ENCODE assay signal across 1 cellular context in the genomic region with DNA sequence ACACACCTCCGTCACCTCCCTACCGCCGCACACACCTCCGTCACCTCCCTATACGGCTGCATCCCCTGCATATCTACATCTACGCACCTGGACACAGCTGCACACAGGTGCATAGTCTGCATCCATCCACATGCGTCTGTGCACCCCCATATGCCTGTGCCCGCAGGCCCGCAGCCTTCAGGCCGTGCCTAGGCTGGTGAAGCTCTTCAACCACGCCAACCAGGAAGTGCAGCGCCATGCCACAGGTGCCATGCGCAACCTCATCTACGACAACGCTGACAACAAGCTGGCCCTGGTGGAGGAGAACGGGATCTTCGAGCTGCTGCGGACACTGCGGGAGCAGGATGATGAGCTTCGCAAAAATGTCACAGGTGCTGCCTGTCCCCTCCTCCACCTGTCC.
TF ChIP-seq lines count a peak whose summit lies in the region.

No MANE protein-coding gene starts in this region.

TF ChIP-seq in K562, 482 proteins besides CTCF, POLR2A, EP300 and RAD21:
- TF ChIP-seq HNRNPL (IDR thresholded peaks at IDR 0.05; ENCODE audit: low read depth, low read length) (peak; percentile 21; the same call in 1 of the 2 replicates), POLR3G (IDR thresholded peaks at IDR 0.05; ENCODE audit: extremely low read depth, insufficient read length, insufficient replicate concordance) (no peak), ZEB2 (IDR thresholded peaks at IDR 0.05) (0 out of 2 replicates have a peak, but pooled peaks have one; percentile 52), TFAP4 (CRISPR knock-in tag; IDR thresholded peaks at IDR 0.05; ENCODE audit: borderline replicate concordance) (0 out of 2 replicates have a peak, but pooled peaks have one; percentile 13), POLR2G (IDR thresholded peaks at IDR 0.05; ENCODE audit: low read depth, low read length) (peak; percentile 53; the same call in 1 of the 2 replicates), FOXJ2 (tag; IDR thresholded peaks at IDR 0.05) (no peak)
- TF ChIP-seq, protein P1, sequence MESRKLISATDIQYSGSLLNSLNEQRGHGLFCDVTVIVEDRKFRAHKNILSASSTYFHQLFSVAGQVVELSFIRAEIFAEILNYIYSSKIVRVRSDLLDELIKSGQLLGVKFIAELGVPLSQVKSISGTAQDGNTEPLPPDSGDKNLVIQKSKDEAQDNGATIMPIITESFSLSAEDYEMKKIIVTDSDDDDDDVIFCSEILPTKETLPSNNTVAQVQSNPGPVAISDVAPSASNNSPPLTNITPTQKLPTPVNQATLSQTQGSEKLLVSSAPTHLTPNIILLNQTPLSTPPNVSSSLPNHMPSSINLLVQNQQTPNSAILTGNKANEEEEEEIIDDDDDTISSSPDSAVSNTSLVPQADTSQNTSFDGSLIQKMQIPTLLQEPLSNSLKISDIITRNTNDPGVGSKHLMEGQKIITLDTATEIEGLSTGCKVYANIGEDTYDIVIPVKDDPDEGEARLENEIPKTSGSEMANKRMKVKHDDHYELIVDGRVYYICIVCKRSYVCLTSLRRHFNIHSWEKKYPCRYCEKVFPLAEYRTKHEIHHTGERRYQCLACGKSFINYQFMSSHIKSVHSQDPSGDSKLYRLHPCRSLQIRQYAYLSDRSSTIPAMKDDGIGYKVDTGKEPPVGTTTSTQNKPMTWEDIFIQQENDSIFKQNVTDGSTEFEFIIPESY (CRISPR knock-in tag; IDR thresholded peaks at IDR 0.05), result peak; percentile 97
- TF ChIP-seq, protein P2, sequence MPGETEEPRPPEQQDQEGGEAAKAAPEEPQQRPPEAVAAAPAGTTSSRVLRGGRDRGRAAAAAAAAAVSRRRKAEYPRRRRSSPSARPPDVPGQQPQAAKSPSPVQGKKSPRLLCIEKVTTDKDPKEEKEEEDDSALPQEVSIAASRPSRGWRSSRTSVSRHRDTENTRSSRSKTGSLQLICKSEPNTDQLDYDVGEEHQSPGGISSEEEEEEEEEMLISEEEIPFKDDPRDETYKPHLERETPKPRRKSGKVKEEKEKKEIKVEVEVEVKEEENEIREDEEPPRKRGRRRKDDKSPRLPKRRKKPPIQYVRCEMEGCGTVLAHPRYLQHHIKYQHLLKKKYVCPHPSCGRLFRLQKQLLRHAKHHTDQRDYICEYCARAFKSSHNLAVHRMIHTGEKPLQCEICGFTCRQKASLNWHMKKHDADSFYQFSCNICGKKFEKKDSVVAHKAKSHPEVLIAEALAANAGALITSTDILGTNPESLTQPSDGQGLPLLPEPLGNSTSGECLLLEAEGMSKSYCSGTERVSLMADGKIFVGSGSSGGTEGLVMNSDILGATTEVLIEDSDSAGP (CRISPR knock-in tag; IDR thresholded peaks at IDR 0.05), result 0 out of 2 replicates have a peak, but pooled peaks have one; percentile 21
TF ChIP-seq in K562: peak in this region for 6.
